ENCODE assay signal across 22 cellular contexts in genomic region chr5:169272111-169272510, GRCh38. TPM values are rescaled to one million over a fixed set of nuclear protein-coding genes. Genes with fewer than 3 reads are reported as not detected.
"Had no signal": no experiment of that assay in that cellular context is flagged by ENCODE, and none has a peak within 500 bp of the region (broad histone marks: within the 10 kb centered on the region; RNA-seq: fewer than 3 reads in every experiment).

No MANE protein-coding gene starts in this region.

- H3K4me1 ChIP-seq: colonic mucosa, pancreas, psoas muscle, stomach had no signal

- H3K4me3 Mint-ChIP-seq: natural killer cell treated with Interleukin-12 subunit alpha and Interleukin-12 subunit beta and Interleukin-15 and Interleukin-18, amount 100 ng/mL, for 72 hours had no signal

- ATAC-seq: gastroesophageal sphincter; left cardiac atrium; left ventricle myocardium superior; natural killer cell treated with Interleukin-12 subunit alpha and Interleukin-12 subunit beta and Interleukin-15 and Interleukin-18, amount 100 ng/mL, for 72 hours; pancreas; psoas muscle had no signal

- H3K27ac Mint-ChIP-seq: natural killer cell treated with Interleukin-12 subunit alpha and Interleukin-12 subunit beta and Interleukin-15 and Interleukin-18, amount 100 ng/mL, for 72 hours had no signal

- FAIRE-seq: kidney, pancreas, small intestine, urothelium cell line had no signal

- H3K36me3 ChIP-seq: colonic mucosa, esophagus squamous epithelium, gastroesophageal sphincter, pancreas, stomach, thoracic aorta had no signal

- H3K27me3 ChIP-seq: colonic mucosa, esophagus squamous epithelium, gastroesophageal sphincter, pancreas, stomach had no signal

- H3K27ac ChIP-seq: colonic mucosa, esophagus squamous epithelium, gastroesophageal sphincter, pancreas, psoas muscle, stomach, thoracic aorta had no signal

- H3K9me3 ChIP-seq: colonic mucosa, esophagus squamous epithelium, gastroesophageal sphincter, pancreas, psoas muscle, stomach, thoracic aorta had no signal

- DNase-seq: colonic mucosa; dermis blood vessel endothelial cell; esophagus squamous epithelium; foreskin fibroblast; kidney; left cardiac atrium; left ventricle myocardium superior; mesenchymal stem cell; midbrain; occipital lobe; pancreas; psoas muscle; small intestine; stimulated activated CD4-positive, alpha-beta T cell treated with anti-CD3 and anti-CD28 coated beads, Interleukin-12 subunit alpha, Interleukin-12 subunit beta, amount 100 ng/mL, for 4 hours; stimulated activated naive CD4-positive, alpha-beta T cell; stomach; trophoblast cell had no signal

- H3K36me3 Mint-ChIP-seq: natural killer cell treated with Interleukin-12 subunit alpha and Interleukin-12 subunit beta and Interleukin-15 and Interleukin-18, amount 100 ng/mL, for 72 hours had no signal

- H3K9me3 Mint-ChIP-seq: natural killer cell treated with Interleukin-12 subunit alpha and Interleukin-12 subunit beta and Interleukin-15 and Interleukin-18, amount 100 ng/mL, for 72 hours had no signal

- H3K4me3 ChIP-seq: colonic mucosa, esophagus squamous epithelium, gastroesophageal sphincter, lung, pancreas, psoas muscle, stomach, thoracic aorta had no signal

RNA-seq across cellular contexts. Expression of gene SLIT3, which starts 28.8 kb away (rescaled TPM):
- total RNA-seq: dermis blood vessel endothelial cell had no signal
